In genomic region chr14:33990790-33991189, GRCh38 we compare ENCODE assay signal across 19 cellular contexts.
"Had no signal": no experiment of that assay in that cellular context is flagged by ENCODE, and none has a peak within 500 bp of the region (broad histone marks: within the 10 kb centered on the region; RNA-seq: fewer than 3 reads in every experiment).

No MANE protein-coding gene starts in this region.

- H3K9me3 ChIP-seq: Peyer's patch had no signal

- H3K27me3 ChIP-seq: Peyer's patch had no signal

- H3K27ac ChIP-seq: SK-N-MC, VCaP had no signal

- H3K36me3 Mint-ChIP-seq: T-cell had no signal

- DNase-seq: activated CD4-positive, CD25-positive, alpha-beta regulatory T cell; activated CD8-positive, alpha-beta memory T cell treated with anti-CD3 and anti-CD28 coated beads, Interleukin-2, amount 50 U/mL, for 48 hours; activated CD8-positive, alpha-beta T cell treated with anti-CD3 and anti-CD28 coated beads for 36 hours; activated gamma-delta T cell; activated naive CD4-positive, alpha-beta T cell treated with anti-CD3 and anti-CD28 coated beads for 36 hours; activated T-cell treated with anti-CD3 and anti-CD28 coated beads, Interleukin-2, amount 50 U/mL, for 24 hours; Karpas-422; MM.1S; NCI-H1105; NCI-H1436 treated with DMSO at 0.1 percent for 48 hours; NCI-H187; NCI-H2081; NCI-H446; NCI-H524; Peyer's patch; T-cell had no signal

- H3K9me3 Mint-ChIP-seq: activated CD8-positive, alpha-beta T cell treated with anti-CD3 and anti-CD28 coated beads for 36 hours; activated T-cell treated with anti-CD3 and anti-CD28 coated beads, Interleukin-2, amount 50 U/mL, for 24 hours; T-cell had no signal

- H3K27ac Mint-ChIP-seq: activated CD8-positive, alpha-beta T cell treated with anti-CD3 and anti-CD28 coated beads for 36 hours; activated naive CD4-positive, alpha-beta T cell treated with anti-CD3 and anti-CD28 coated beads for 36 hours; activated naive CD8-positive, alpha-beta T cell; activated T-cell treated with anti-CD3 and anti-CD28 coated beads, Interleukin-2, amount 50 U/mL, for 24 hours had no signal

- H3K27me3 Mint-ChIP-seq: activated CD8-positive, alpha-beta T cell treated with anti-CD3 and anti-CD28 coated beads for 36 hours; activated naive CD8-positive, alpha-beta T cell; activated T-cell treated with anti-CD3 and anti-CD28 coated beads, Interleukin-2, amount 50 U/mL, for 24 hours; T-cell had no signal

- ATAC-seq: activated CD8-positive, alpha-beta T cell treated with anti-CD3 and anti-CD28 coated beads for 36 hours had no signal

- H3K4me1 ChIP-seq: Peyer's patch had no signal

- H3K4me3 Mint-ChIP-seq: activated CD8-positive, alpha-beta T cell treated with anti-CD3 and anti-CD28 coated beads for 36 hours; activated naive CD4-positive, alpha-beta T cell treated with anti-CD3 and anti-CD28 coated beads for 36 hours; activated naive CD8-positive, alpha-beta T cell; activated T-cell treated with anti-CD3 and anti-CD28 coated beads, Interleukin-2, amount 50 U/mL, for 24 hours; T-cell had no signal

- H3K4me3 ChIP-seq: Peyer's patch, SK-N-MC had no signal

- H3K36me3 ChIP-seq: Peyer's patch had no signal
